ENCODE assay signal across 8 cellular contexts in genomic region chr20:57596998-57597939, GRCh38. TPM values are rescaled to one million over a fixed set of nuclear protein-coding genes. Genes with fewer than 3 reads are reported as not detected.
DNase-seq lines count a peak whose midpoint lies in the region; ATAC-seq and TF ChIP-seq lines count a peak whose summit lies in the region.

No MANE protein-coding gene starts in this region.

- peaks cover 31% of the 10 kb centered on the region for H3K4me1 Mint-ChIP-seq in nephron
- H3K4me1 Mint-ChIP-seq in stimulated activated naive CD8-positive, alpha-beta T cell treated with anti-CD3 and anti-CD28 coated beads, Interleukin-15, amount 100 ng/mL, for 72 hours: peaks cover 19% of the 10 kb centered on the region

- TF ChIP-seq CTCF in OCI-LY1 (IDR thresholded peaks at IDR 0.05; ENCODE audit: low read length) (peak; percentile 90), esophagus squamous epithelium (IDR thresholded peaks at IDR 0.05) (peak; percentile 92 to 98 (median 94)), nephron (IDR thresholded peaks at IDR 0.05; ENCODE audit: unreplicated experiment in 3 of 3) (peak; percentile 95 to 99 (median 95))

- H3K9me3 ChIP-seq in OCI-LY1 (ENCODE audit: low read length) (no peaks in the 10 kb centered on the region), esophagus squamous epithelium (no peaks in the 10 kb centered on the region)

- no peak overlapping the region for H2AFZ ChIP-seq in OCI-LY1 (ENCODE audit: low read length)

- H3K36me3 ChIP-seq in OCI-LY1 (ENCODE audit: insufficient read depth, low read length): no peaks in the 10 kb centered on the region
- H3K36me3 ChIP-seq in esophagus squamous epithelium: no peaks in the 10 kb centered on the region

- H3K4me3 Mint-ChIP-seq in nephron: no peak overlapping the region
- H3K4me3 Mint-ChIP-seq in stimulated activated naive CD8-positive, alpha-beta T cell treated with anti-CD3 and anti-CD28 coated beads, Interleukin-15, amount 100 ng/mL, for 72 hours: no peak overlapping the region

- H3K4me3 ChIP-seq in OCI-LY1 (ENCODE audit: low read depth, low read length, poor library complexity, severe bottlenecking) (no peak overlapping the region), esophagus squamous epithelium (peak overlapping the region in 2 of 4 donors; percentile 21 to 43)

- H3K27me3 ChIP-seq in OCI-LY1 (ENCODE audit: insufficient read depth, low read length) (peaks cover 8% of the 10 kb centered on the region), esophagus squamous epithelium (peaks cover 0 to 11% (median 0%) of the 10 kb centered on the region in 4 donors)

- peak; percentile 75 for ATAC-seq in HG02759 (IDR thresholded peaks at IDR 0.05; ENCODE audit: unreplicated experiment)
- ATAC-seq in stimulated activated naive CD8-positive, alpha-beta T cell treated with anti-CD3 and anti-CD28 coated beads, Interleukin-15, amount 100 ng/mL, for 72 hours: peak; percentile 77
- no peak for ATAC-seq in HG03457 (IDR thresholded peaks at IDR 0.05; ENCODE audit: unreplicated experiment)

- intact Hi-C loops in esophagus squamous epithelium (cut with DNase I): loop anchor here (2.0 kb wide), 1 partner anchor 612 kb away; no protein-coding TSS in a partner anchor

- H3K9me3 Mint-ChIP-seq in nephron: no peaks in the 10 kb centered on the region
- no peaks in the 10 kb centered on the region for H3K9me3 Mint-ChIP-seq in stimulated activated naive CD8-positive, alpha-beta T cell treated with anti-CD3 and anti-CD28 coated beads, Interleukin-15, amount 100 ng/mL, for 72 hours

- H3K9me2 ChIP-seq in OCI-LY1 (ENCODE audit: low read depth, low read length): no peaks in the 10 kb centered on the region

- 51 to 88% methylated on average over 4 to 6 of the region's 39 CpGs for WGBS in esophagus squamous epithelium, 2 donors

- H4K20me1 ChIP-seq in OCI-LY1 (ENCODE audit: insufficient read depth, low read length): no peaks in the 10 kb centered on the region

- DNase-seq in ELF-1 (ENCODE audit: low read depth, low spot score) (peak; percentile 83), esophagus squamous epithelium (lab: John Stamatoyannopoulos, UW) (peak; percentile 19)
- DNase-seq in activated T-cell treated with anti-CD3 and anti-CD28 coated beads, Interleukin-2, amount 50 U/mL, for 1 hour: peak; percentile 83
- DNase-seq in stimulated activated naive CD8-positive, alpha-beta T cell treated with anti-CD3 and anti-CD28 coated beads, Interleukin-15, amount 100 ng/mL, for 72 hours: peak; percentile 71 to 76

- H3K27me3 Mint-ChIP-seq in nephron (ENCODE audit: low read depth): peaks cover 15% of the 10 kb centered on the region
- H3K27me3 Mint-ChIP-seq in stimulated activated naive CD8-positive, alpha-beta T cell treated with anti-CD3 and anti-CD28 coated beads, Interleukin-15, amount 100 ng/mL, for 72 hours: peaks cover 9% of the 10 kb centered on the region

- H3K4me1 ChIP-seq in OCI-LY1 (ENCODE audit: insufficient read depth, low read length, severe bottlenecking): peaks cover 7% of the 10 kb centered on the region
- peaks cover 5 to 27% (median 9%) of the 10 kb centered on the region in 3 donors for H3K4me1 ChIP-seq in esophagus squamous epithelium

- no peaks in the 10 kb centered on the region for H3F3A ChIP-seq in OCI-LY1 (ENCODE audit: insufficient read depth, low read length)

- no peak for TF ChIP-seq POLR2A in esophagus squamous epithelium (IDR thresholded peaks at IDR 0.05)

- H3K36me3 Mint-ChIP-seq in nephron (ENCODE audit: low read depth): no peaks in the 10 kb centered on the region

- peak overlapping the region; percentile 29 to 53 (median 42) for H3K27ac Mint-ChIP-seq in nephron
- H3K27ac Mint-ChIP-seq in stimulated activated naive CD8-positive, alpha-beta T cell treated with anti-CD3 and anti-CD28 coated beads, Interleukin-15, amount 100 ng/mL, for 72 hours: no peak overlapping the region

- H3K4me2 ChIP-seq in OCI-LY1 (ENCODE audit: low read length): peak overlapping the region; percentile 30; the same call in 1 of the 2 replicates

- H3K79me2 ChIP-seq in OCI-LY1 (ENCODE audit: insufficient read depth, low read length): no peaks in the 10 kb centered on the region

- no peak overlapping the region for H3K27ac ChIP-seq in OCI-LY1 (ENCODE audit: low read depth, low read length, poor library complexity, severe bottlenecking)
- no peak overlapping the region for H3K27ac ChIP-seq in esophagus squamous epithelium

- H3K9ac ChIP-seq in OCI-LY1 (ENCODE audit: low read length): no peak overlapping the region

RNA-seq across cellular contexts. Expression of gene ZBP1, which starts 23.0 kb away (rescaled TPM):
- 1 to 10 TPM in 1 of 4 donors, under 1 TPM in 3; 0.08 to 1.7 (median 0.23) TPM for total RNA-seq in esophagus squamous epithelium

RNA-seq across cellular contexts. Expression of gene PCK1, which starts 36.4 kb away (rescaled TPM):
- 1 to 10 TPM in 1 of 4 donors, under 1 TPM in 3; 0.38 to 1.4 (median 0.65) TPM for total RNA-seq in esophagus squamous epithelium

Comparison
In these comparisons a context has a peak if more than half of its experiments do, and no peak if none do; other contexts are left out.
1. DNase-seq: peak in every context shown above with its lines; median percentile 83 in ELF-1; 83 in activated T-cell treated with anti-CD3 and anti-CD28 coated beads, Interleukin-2, amount 50 U/mL, for 1 hour; 74 in stimulated activated naive CD8-positive, alpha-beta T cell treated with anti-CD3 and anti-CD28 coated beads, Interleukin-15, amount 100 ng/mL, for 72 hours; 19 in esophagus squamous epithelium.
2. H3K27ac Mint-ChIP-seq: peak in nephron (3 of 3); none in stimulated activated naive CD8-positive, alpha-beta T cell treated with anti-CD3 and anti-CD28 coated beads, Interleukin-15, amount 100 ng/mL, for 72 hours (0 of 2).
3. Peak in every context shown above with its lines, with median percentiles within 50 percentile points of each other: CTCF ChIP-seq.